In genomic region chr15:36498401-36498800, GRCh38 we compare ENCODE assay signal across 15 cellular contexts.
"Had no signal": no experiment of that assay in that cellular context is flagged by ENCODE, and none has a peak within 500 bp of the region (broad histone marks: within the 10 kb centered on the region; RNA-seq: fewer than 3 reads in every experiment).

No MANE protein-coding gene starts in this region.

- H3K27ac ChIP-seq: body of pancreas, left lung, stomach, testis had no signal

- H3K4me3 ChIP-seq: body of pancreas, left lung, stomach, testis had no signal

- H3K27me3 ChIP-seq: body of pancreas, left lung, stomach, testis had no signal

- H3K36me3 ChIP-seq: left lung, stomach had no signal

- DNase-seq: activated CD4-positive, alpha-beta T cell treated with anti-CD3 and anti-CD28 coated beads for 1 hour; activated CD4-positive, alpha-beta T cell treated with anti-CD3 and anti-CD28 coated beads, Interleukin-2, amount 50 U/mL, for 4 hours; activated naive CD4-positive, alpha-beta T cell treated with anti-CD3 and anti-CD28 coated beads, Interleukin-2, amount 10 ng/mL, durations not matched to agents 7 days and 5 days; body of pancreas; effector memory CD4-positive, alpha-beta T cell; islet precursor cell; left lung; mammary epithelial cell; naive thymus-derived CD4-positive, alpha-beta T cell; nucleus accumbens; right cardiac atrium; stomach; T-helper 1 cell; T1000; testis had no signal

- H3K4me1 ChIP-seq: body of pancreas, left lung, testis had no signal

- H3K9me3 ChIP-seq: body of pancreas, left lung, stomach, testis had no signal
